ENCODE assay signal across 8 cellular contexts in genomic region chr3:98657429-98657828, GRCh38.
DNase-seq lines count a peak whose midpoint lies in the region; ATAC-seq and TF ChIP-seq lines count a peak whose summit lies in the region.

No MANE protein-coding gene starts in this region.

- H3K4me3 Mint-ChIP-seq in activated naive CD8-positive, alpha-beta T cell treated with anti-CD3 and anti-CD28 coated beads for 36 hours, result no peak overlapping the region

- ATAC-seq in Right ventricle myocardium superior (ENCODE audit: poor library complexity), result peak; percentile 57
- ATAC-seq in HG02884 (IDR thresholded peaks at IDR 0.05; ENCODE audit: unreplicated experiment), result peak; percentile 93
- peak; percentile 90 to 94 for ATAC-seq in lower lobe of right lung

- H3K36me3 ChIP-seq in lower lobe of right lung (no peaks in the 10 kb centered on the region), transverse colon (no peaks in the 10 kb centered on the region)

- intact Hi-C loops in Right ventricle myocardium superior (cut with DNase I) (no loop called here), cardiac septum (cut with DNase I) (no loop called here), lower lobe of right lung (cut with DNase I) (no loop called here), transverse colon (cut with DNase I; ENCODE audit: low total_unique reads) (no loop called here)

- WGBS in transverse colon (ENCODE audit: low coverage in 1 of 2), 2 donors, result 9% methylated on average over 25 of the region's 25 CpGs; no CpG with 5 or more reads in 1 of the 2 donors

- H3K9me3 ChIP-seq in lower lobe of right lung (no peaks in the 10 kb centered on the region), transverse colon (no peaks in the 10 kb centered on the region)

- H3K4me3 ChIP-seq in lower lobe of right lung (no peak overlapping the region), transverse colon (no peak overlapping the region)

- DNase-seq in Right ventricle myocardium superior (peak; percentile 46), cardiac septum (ENCODE audit: low spot score) (no peak), NCI-H774 (lab: John Stamatoyannopoulos, UW) (peak; percentile 5), lower lobe of right lung (peak; percentile 83), transverse colon (peak; percentile 50), NCI-H128 (lab: John Stamatoyannopoulos, UW; ENCODE audit: unreplicated experiment) (no peak)
- DNase-seq in activated naive CD8-positive, alpha-beta T cell treated with anti-CD3 and anti-CD28 coated beads for 36 hours, result peak; percentile 53

- H3K36me3 Mint-ChIP-seq in activated naive CD8-positive, alpha-beta T cell treated with anti-CD3 and anti-CD28 coated beads for 36 hours, result no peaks in the 10 kb centered on the region

- peaks cover 3% of the 10 kb centered on the region for H3K4me1 Mint-ChIP-seq in activated naive CD8-positive, alpha-beta T cell treated with anti-CD3 and anti-CD28 coated beads for 36 hours

- no peak for TF ChIP-seq EP300 in transverse colon (IDR thresholded peaks at IDR 0.05; ENCODE audit: low read depth)

- H3K4me1 ChIP-seq in lower lobe of right lung, result no peaks in the 10 kb centered on the region
- peaks cover 0 to 4% (median 0%) of the 10 kb centered on the region in 4 donors for H3K4me1 ChIP-seq in transverse colon

- in situ Hi-C loops in transverse colon (cut with MboI; ENCODE audit: low pct_ligation_motif_present in 1 of 4, low pct_unique_long_range_greater_than_20kb in 1 of 4, low sequenced_read_pairs in 3 of 4), result no loop called here

- H3K27me3 ChIP-seq in lower lobe of right lung (ENCODE audit: low read depth) (no peaks in the 10 kb centered on the region), transverse colon (peaks cover 16% of the 10 kb centered on the region)

- TF ChIP-seq CTCF in lower lobe of right lung (IDR thresholded peaks at IDR 0.05), result peak; percentile 49
- peak in 1 of 5 experiments; percentile 13 for TF ChIP-seq CTCF in transverse colon (IDR thresholded peaks at IDR 0.05)

- H3K27me3 Mint-ChIP-seq in activated naive CD8-positive, alpha-beta T cell treated with anti-CD3 and anti-CD28 coated beads for 36 hours, result peaks cover 26% of the 10 kb centered on the region

- H3K27ac ChIP-seq in lower lobe of right lung (no peak overlapping the region), transverse colon (no peak overlapping the region)

- no peaks in the 10 kb centered on the region for H3K9me3 Mint-ChIP-seq in activated naive CD8-positive, alpha-beta T cell treated with anti-CD3 and anti-CD28 coated beads for 36 hours

- H3K27ac Mint-ChIP-seq in activated naive CD8-positive, alpha-beta T cell treated with anti-CD3 and anti-CD28 coated beads for 36 hours, result no peak overlapping the region

- no peak for TF ChIP-seq POLR2A in transverse colon (IDR thresholded peaks at IDR 0.05)

Comparison
In these comparisons a context has a peak if more than half of its experiments do, and no peak if none do; other contexts are left out.
1. DNase-seq: peak in Right ventricle myocardium superior (single experiment), NCI-H774 (single experiment), activated naive CD8-positive, alpha-beta T cell treated with anti-CD3 and anti-CD28 coated beads for 36 hours (single experiment), lower lobe of right lung (single experiment) and transverse colon (single experiment); none in cardiac septum (single experiment) and NCI-H128 (single experiment).
2. Peak in every context shown above with its lines, with median percentiles within 50 percentile points of each other: ATAC-seq.